8 cellular contexts compared by ENCODE assay signal in the genomic region with DNA sequence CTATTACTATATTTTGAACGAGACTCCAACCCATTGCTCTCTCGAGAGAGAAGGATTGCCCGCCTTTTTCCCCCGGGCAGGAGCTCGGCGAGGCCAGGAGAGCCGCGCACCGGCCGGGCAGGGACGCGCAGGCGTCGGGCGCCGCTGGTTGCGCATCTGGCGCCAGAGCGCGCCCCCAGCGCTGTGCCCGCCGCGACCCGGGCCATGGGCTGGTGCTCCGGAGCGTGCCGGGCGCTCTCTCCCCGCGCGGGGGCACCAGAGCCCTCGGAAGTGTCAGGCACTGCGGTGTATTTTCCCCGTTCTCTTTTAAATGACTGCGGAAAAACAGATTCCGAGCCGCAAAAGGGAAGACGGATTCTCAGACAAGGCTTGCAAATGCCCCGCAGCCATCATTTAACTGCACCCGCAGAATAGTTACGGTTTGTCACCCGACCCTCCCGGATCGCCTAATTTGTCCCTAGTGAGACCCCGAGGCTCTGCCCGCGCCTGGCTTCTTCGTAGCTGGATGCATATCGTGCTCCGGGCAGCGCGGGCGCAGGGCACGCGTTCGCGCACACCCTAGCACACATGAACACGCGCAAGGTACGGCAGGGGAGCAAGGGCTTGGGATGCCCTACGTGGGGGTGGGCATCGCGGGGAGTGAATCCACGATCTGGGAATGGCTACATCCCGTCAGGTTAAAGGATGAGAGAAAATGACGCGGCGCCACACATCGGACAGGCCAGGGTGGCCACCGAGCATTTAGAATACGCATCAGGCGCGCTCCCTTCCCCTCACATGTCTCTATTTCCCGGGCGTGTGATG. TPM values are rescaled to one million over a fixed set of nuclear protein-coding genes. Genes with fewer than 3 reads are reported as not detected.
DNase-seq lines count a peak whose midpoint lies in the region; ATAC-seq, FAIRE-seq and TF ChIP-seq lines count a peak whose summit lies in the region.

No MANE protein-coding gene starts in this region.

- H3K27me3 ChIP-seq in uterus: peaks cover 0 to 9% of the 10 kb centered on the region in 2 donors

- WGBS in A549 (ENCODE audit: missing lambda C conversion rate): 5% methylated on average over 36 of the region's 76 CpGs

- no peak for TF ChIP-seq POLR2A in A549 (IDR thresholded peaks at IDR 0.05; ENCODE audit: low read length)
- TF ChIP-seq POLR2A in uterus (IDR thresholded peaks at IDR 0.05): no peak

- H3K9me3 ChIP-seq in A549: 0 out of 3 replicates have a peak, but pooled peaks cover 2% of the 10 kb centered on the region
- no peaks in the 10 kb centered on the region for H3K9me3 ChIP-seq in uterus

- TF ChIP-seq RAD21 in A549 (conservative IDR thresholded peaks at IDR 0.05 in 1 of 2, IDR thresholded peaks at IDR 0.05 in 1 of 2): peak; percentile 51 to 74; a peak in 4 of 5 replicates

- H3K4me3 ChIP-seq in A549: peak overlapping the region; percentile 45
- peak overlapping the region; percentile 21 to 40 for H3K4me3 ChIP-seq in uterus

- in situ Hi-C loops in GM13976 (cut with MboI; ENCODE audit: low sequenced_read_pairs, unreplicated experiment): no loop called here

- peak; percentile 65 for TF ChIP-seq CTCF in A549 (IDR thresholded peaks at IDR 0.05)
- TF ChIP-seq CTCF in GM13976 (IDR thresholded peaks at IDR 0.05; ENCODE audit: borderline replicate concordance, control extremely low read depth, extremely low read depth, insufficient read depth, missing control alignments): peak; percentile 31
- TF ChIP-seq CTCF in uterus (IDR thresholded peaks at IDR 0.05): peak; percentile 29 to 60 (median 34)

- TF ChIP-seq EP300 in A549 (IDR thresholded peaks at IDR 0.05): no peak

- intact Hi-C loops in uterus (cut with DNase I; ENCODE audit: low total_unique reads): no loop called here

- H3K4me1 ChIP-seq in A549: peaks cover 22% of the 10 kb centered on the region; the same call in 2 of the 3 replicates
- peaks cover 0 to 3% of the 10 kb centered on the region in 2 donors for H3K4me1 ChIP-seq in uterus

- H3K27ac ChIP-seq in A549 (no peak overlapping the region), uterus (no peak overlapping the region)

- ATAC-seq in A549: peak; percentile 93 to 97
- peak; percentile 65 for ATAC-seq in HG02943 (IDR thresholded peaks at IDR 0.05; ENCODE audit: low read depth, unreplicated experiment)

- H3K36me3 ChIP-seq in uterus: no peaks in the 10 kb centered on the region

- POLR2A ChIA-PET in A549 (lab: Yijun Ruan, JAX): no interaction called here

- DNase-seq in A549 (ENCODE audit: low read depth in 1 of 2, low spot score in 1 of 2) (peak; percentile 67 to 72), GM13976 (ENCODE audit: low spot score) (peak; percentile 64), NCI-H2227 (lab: John Stamatoyannopoulos, UW; ENCODE audit: unreplicated experiment) (peak; percentile 89), globus pallidus (ENCODE audit: low spot score) (peak; percentile 88), nucleus accumbens (lab: John Stamatoyannopoulos, UW) (peak in 54 of 56 donors; percentile 49 to 93 (median 81)), uterus (peak in 1 of 2 donors; percentile 46)
- peak; percentile 83 for DNase-seq in activated effector memory CD4-positive, alpha-beta T cell treated with anti-CD3 and anti-CD28 coated beads, Interleukin-2, amount 50 U/mL, for 16 hours

- H3K4me2 ChIP-seq in A549: peak overlapping the region; percentile 97

- CTCF ChIA-PET in A549 (lab: Yijun Ruan, JAX): interaction anchor here (0.6 to 3.1 kb wide), 32 partner anchors 12 to 944 kb away, joined by 3 to 17 read pairs (median 4); no protein-coding TSS in a partner anchor

- FAIRE-seq in A549 (lab: Jason Lieb, UNC): no peak

TF ChIP-seq in A549, 52 proteins besides CTCF, POLR2A, EP300 and RAD21:
- no peak for TF ChIP-seq ZC3H11A (IDR thresholded peaks at IDR 0.05)
- peak; percentile 78 for TF ChIP-seq SMC3 (IDR thresholded peaks at IDR 0.05)

RNA-seq across cellular contexts. Expression of a gene that starts 1.1 kb away (rescaled TPM):
- 0.03 TPM in 2 replicates for polyA plus RNA-seq in A549 (2011; rRNA removed)
- polyA plus RNA-seq in A549 (2012; cell fraction: cytosol; rRNA removed): under 0.01 and 0.01 TPM in 2 replicates
- polyA plus RNA-seq in A549 (2012; cell fraction: nucleus; rRNA removed): not detected in 2 replicates
- polyA plus RNA-seq in A549 (2017; fragmentation: RNase III; extraction: RNeasy Plus Mini Kit Qiagen cat#74134 plus additional on column Dnase treatment): 0.01 to 0.05 TPM (median 0.03 TPM) in 3 replicates
- 0.04 TPM in 1 of 2 replicates, not detected in the other for polyA minus RNA-seq in A549 (2011; rRNA and poly(A)+ RNA removed)
- 10 to 100 TPM in 3 of 4 donors, 1 to 10 TPM in 1; 6.5 to 23.2 (median 12.5) TPM for total RNA-seq in uterus
